1 cellular context compared by ENCODE assay signal in genomic region chr10:75395171-75395954, GRCh38.
A peak's percentile ranks its signal among the peaks of the same experiment; 100 is the strongest.
TF ChIP-seq lines count a peak whose summit lies in the region.

No MANE protein-coding gene starts in this region.

TF ChIP-seq in HepG2, 621 proteins besides CTCF, POLR2A, EP300 and RAD21 (continued from another document):
- TF ChIP-seq ZBTB33 (CRISPR knock-in tag; IDR thresholded peaks at IDR 0.05): peak; percentile 93
